9 cellular contexts compared by ENCODE assay signal in the genomic region with DNA sequence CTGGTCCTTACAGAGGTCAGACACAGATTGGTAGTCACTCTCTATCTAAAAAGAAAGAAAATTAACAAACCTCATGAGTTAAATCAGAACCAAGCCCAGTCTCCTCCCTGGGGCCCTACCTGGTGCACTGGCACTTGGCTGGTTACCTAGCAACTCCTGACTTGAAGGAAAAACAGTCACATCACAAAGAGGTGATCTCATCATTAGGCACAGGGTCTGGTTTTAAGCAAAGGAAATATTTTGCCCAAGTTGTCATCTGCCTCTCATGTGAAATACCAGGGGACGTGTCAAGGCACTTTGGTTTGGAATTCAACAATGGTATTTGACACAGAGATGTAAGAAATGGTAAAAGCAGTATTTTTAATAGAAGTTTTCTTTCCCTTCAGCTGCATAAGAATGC. TPM values are rescaled to one million over a fixed set of nuclear protein-coding genes. Genes with fewer than 3 reads are reported as not detected.
A peak's percentile ranks its signal among the peaks of the same experiment; 100 is the strongest.
DNase-seq lines count a peak whose midpoint lies in the region; ATAC-seq and TF ChIP-seq lines count a peak whose summit lies in the region.
"Had no signal": no experiment of that assay in that cellular context is flagged by ENCODE, and none has a peak within 500 bp of the region (broad histone marks: within the 10 kb centered on the region; RNA-seq: fewer than 3 reads in every experiment).

No MANE protein-coding gene starts in this region.

- no peak overlapping the region for H3K4me3 ChIP-seq in BJ (ENCODE audit: low read depth, low read length)
- no peak overlapping the region for H3K4me3 ChIP-seq in lower lobe of right lung
- H3K4me3 ChIP-seq: lung had no signal

- peak; percentile 80 to 92 for ATAC-seq in lower lobe of right lung
- ATAC-seq in GM21381 (IDR thresholded peaks at IDR 0.05; ENCODE audit: unreplicated experiment), result no peak

- no peaks in the 10 kb centered on the region for H3K36me3 ChIP-seq in BJ (ENCODE audit: control insufficient read depth, insufficient read depth, low read length)
- no peaks in the 10 kb centered on the region for H3K36me3 ChIP-seq in lower lobe of right lung

- TF ChIP-seq CTCF in BJ (IDR thresholded peaks at IDR 0.05; ENCODE audit: insufficient read depth, low read depth, low read length) (no peak), lower lobe of right lung (IDR thresholded peaks at IDR 0.05) (no peak)

- H3K27ac ChIP-seq in lower lobe of right lung, result no peak overlapping the region

- intact Hi-C loops in lower lobe of right lung (cut with DNase I), result no loop called here

- POLR2A ChIA-PET in BJ (lab: Charles Lee), result no interaction called here

- CTCF ChIA-PET in BJ (lab: Yijun Ruan, JAX), result interaction anchor here (1.1 to 2.0 kb wide), 2 partner anchors 9 to 458 kb away, joined by 4 to 7 read pairs; no protein-coding TSS in a partner anchor

- no peaks in the 10 kb centered on the region for H3K4me1 ChIP-seq in lower lobe of right lung

- DNase-seq in BJ (ENCODE audit: low read depth) (peak; percentile 7), HK-2 (ENCODE audit: unreplicated experiment) (peak; percentile 55), astrocyte of the hippocampus (ENCODE audit: low read depth, low spot score) (peak; percentile 82), lower lobe of right lung (no peak), occipital lobe (lab: John Stamatoyannopoulos, UW) (no peak), activated gamma-delta T cell (lab: John Stamatoyannopoulos, UW) (no peak), HUDEP-2 (lab: John Stamatoyannopoulos, UW; ENCODE audit: unreplicated experiment in 76 of 76) (no peak)

- H3K9me3 ChIP-seq in lower lobe of right lung, result no peaks in the 10 kb centered on the region

- H3K27me3 ChIP-seq in BJ (ENCODE audit: control insufficient read depth, insufficient read depth, low read length), result no peaks in the 10 kb centered on the region
- H3K27me3 ChIP-seq in lower lobe of right lung (ENCODE audit: low read depth), result peaks cover 6% of the 10 kb centered on the region

RNA-seq across cellular contexts. Expression of a gene that starts 47.7 kb away (rescaled TPM):
- 2.6 and 3.5 TPM in 2 replicates for polyA plus RNA-seq in BJ (2011; rRNA removed)
- 6.1 and 9.8 TPM in 2 replicates for polyA minus RNA-seq in BJ (2011; rRNA and poly(A)+ RNA removed)
- total RNA-seq in lower lobe of right lung, result 38.8 TPM
- 3.9 TPM for total RNA-seq in occipital lobe

Comparison
In these comparisons a context has a peak if more than half of its experiments do, and no peak if none do; other contexts are left out.
1. DNase-seq: peak in BJ (single experiment), HK-2 (single experiment) and astrocyte of the hippocampus (single experiment); none in lower lobe of right lung (single experiment), occipital lobe (single experiment), activated gamma-delta T cell (single experiment) and HUDEP-2 (0 of 76).